In genomic region chr1:196611873-196612272, GRCh38 we compare ENCODE assay signal across 23 cellular contexts. TPM values are rescaled to one million over a fixed set of nuclear protein-coding genes. Genes with fewer than 3 reads are reported as not detected.
DNase-seq lines count a peak whose midpoint lies in the region; ATAC-seq, FAIRE-seq and TF ChIP-seq lines count a peak whose summit lies in the region.
"Had no signal": no experiment of that assay in that cellular context is flagged by ENCODE, and none has a peak within 500 bp of the region (broad histone marks: within the 10 kb centered on the region; RNA-seq: fewer than 3 reads in every experiment).

No MANE protein-coding gene starts in this region.

- H3K4me1 ChIP-seq in heart right ventricle (peaks cover 0 to 26% (median 5%) of the 10 kb centered on the region in 9 donors), endodermal cell (ENCODE audit: control insufficient read depth, insufficient read depth, low read length) (no peaks in the 10 kb centered on the region), kidney (ENCODE audit: control insufficient read depth in 1 of 2, insufficient read depth in 1 of 2, low read depth in 1 of 2, low read length in 2 of 2) (no peaks in the 10 kb centered on the region)
- H3K4me1 ChIP-seq: BLaER1 treated with 17β-estradiol and CSF1 and Interleukin-3, amounts not matched to agents 10 nM and 100 nM had no signal

- no peak overlapping the region for H3K27ac ChIP-seq in heart right ventricle
- no peak overlapping the region for H3K27ac ChIP-seq in endodermal cell (ENCODE audit: low read depth, low read length)
- H3K27ac ChIP-seq in kidney (ENCODE audit: low read depth in 2 of 2, low read length in 2 of 2) = no peak overlapping the region
- H3K27ac ChIP-seq: 22Rv1; A549; BLaER1 treated with 17β-estradiol and CSF1 and Interleukin-3, amounts not matched to agents 10 nM and 100 nM; HL-60 had no signal

- intact Hi-C loops in left ventricle myocardium superior (cut with micrococcal nuclease) (no loop called here), heart right ventricle (cut with DNase I) (no loop called here), kidney (cut with DNase I) (no loop called here)

- in situ Hi-C loops in G401 (cut with HindIII; ENCODE audit: low sequenced_read_pairs) = no loop called here

- H3K27ac Mint-ChIP-seq in endodermal cell = no peak overlapping the region
- H3K27ac Mint-ChIP-seq: CD8-positive, alpha-beta T cell had no signal

- no peak overlapping the region for H3K4me3 Mint-ChIP-seq in endodermal cell
- H3K4me3 Mint-ChIP-seq: CD8-positive, alpha-beta T cell had no signal

- TF ChIP-seq CTCF in heart right ventricle (IDR thresholded peaks at IDR 0.05) (no peak), endodermal cell (conservative IDR thresholded peaks at IDR 0.05) (no peak), kidney (IDR thresholded peaks at IDR 0.05; ENCODE audit: borderline replicate concordance, extremely low read depth, insufficient read depth) (no peak)

- peak; percentile 9 for DNase-seq in left ventricle myocardium superior
- no peak for DNase-seq in heart right ventricle
- DNase-seq in endodermal cell = peak; percentile 60
- peak; percentile 20 for DNase-seq in kidney
- DNase-seq in SW 1271 (lab: John Stamatoyannopoulos, UW) = no peak
- DNase-seq in G401 (ENCODE audit: low spot score) = no peak
- no peak for DNase-seq in NCI-H69 (lab: John Stamatoyannopoulos, UW)
- DNase-seq: Calu3; CD8-positive, alpha-beta T cell; DMS53; DND-41; EL; GDM1; GOT3; HCEC 1CT had no signal

- peaks cover 17% of the 10 kb centered on the region for H3K4me1 Mint-ChIP-seq in endodermal cell

- H3K27me3 Mint-ChIP-seq in endodermal cell (ENCODE audit: insufficient read depth) = no peaks in the 10 kb centered on the region

- H3K9me3 Mint-ChIP-seq in endodermal cell = no peaks in the 10 kb centered on the region

- no peak for FAIRE-seq in kidney (lab: Jason Lieb, UNC)
- FAIRE-seq: A549, GM12892, GM18507 had no signal

- ATAC-seq in left ventricle myocardium superior (no peak), heart right ventricle (no peak), GM19328 (IDR thresholded peaks at IDR 0.05; ENCODE audit: unreplicated experiment) (no peak)
- ATAC-seq: A549; CD8-positive, alpha-beta T cell had no signal

- 77 to 90% methylated on average over 3 of the region's 3 CpGs for WGBS in heart right ventricle, 2 donors
- WGBS in endodermal cell (ENCODE audit: insufficient coverage in 1 of 2, insufficient read length in 1 of 2), 2 experiments = 71 to 81% methylated on average over 1 to 3 of the region's 3 CpGs

- H3K27me3 ChIP-seq in heart right ventricle (peaks cover 0 to 25% (median 4%) of the 10 kb centered on the region in 7 donors), endodermal cell (ENCODE audit: control insufficient read depth, insufficient read depth, low read length, poor library complexity, severe bottlenecking) (no peaks in the 10 kb centered on the region)
- H3K27me3 ChIP-seq: BLaER1 treated with 17β-estradiol and CSF1 and Interleukin-3, amounts not matched to agents 10 nM and 100 nM had no signal

- H3K9ac ChIP-seq in endodermal cell (ENCODE audit: extremely low read depth, low read length, poor library complexity, severe bottlenecking) (no peak overlapping the region), kidney (ENCODE audit: low read length in 2 of 2) (no peak overlapping the region)
- H3K9ac ChIP-seq: BLaER1 treated with 17β-estradiol and CSF1 and Interleukin-3, amounts not matched to agents 10 nM and 100 nM had no signal

- H3K36me3 ChIP-seq in heart right ventricle (no peaks in the 10 kb centered on the region), endodermal cell (ENCODE audit: control insufficient read depth, insufficient read depth, low read length) (no peaks in the 10 kb centered on the region), kidney (ENCODE audit: control insufficient read depth in 1 of 2, insufficient read depth in 2 of 2, low read length in 2 of 2) (no peaks in the 10 kb centered on the region)
- H3K36me3 ChIP-seq: BLaER1 treated with 17β-estradiol and CSF1 and Interleukin-3, amounts not matched to agents 10 nM and 100 nM had no signal

- no peak overlapping the region for H3K4me3 ChIP-seq in heart right ventricle
- H3K4me3 ChIP-seq in endodermal cell (ENCODE audit: low read length) = no peak overlapping the region
- no peak overlapping the region for H3K4me3 ChIP-seq in kidney (ENCODE audit: low read length in 2 of 2)
- H3K4me3 ChIP-seq: A549; BLaER1 treated with 17β-estradiol and CSF1 and Interleukin-3, amounts not matched to agents 10 nM and 100 nM had no signal

- no peaks in the 10 kb centered on the region for H3K36me3 Mint-ChIP-seq in endodermal cell (ENCODE audit: low read depth)
- H3K36me3 Mint-ChIP-seq: CD8-positive, alpha-beta T cell had no signal

- H3K9me3 ChIP-seq in heart right ventricle (no peaks in the 10 kb centered on the region), endodermal cell (ENCODE audit: control insufficient read depth, low read length) (no peaks in the 10 kb centered on the region), kidney (ENCODE audit: control insufficient read depth in 1 of 2, low read length in 2 of 2) (no peaks in the 10 kb centered on the region)
- H3K9me3 ChIP-seq: A549 had no signal

RNA-seq across cellular contexts. Expression of gene KCNT2, which starts 3.6 kb away (rescaled TPM):
- total RNA-seq in left ventricle myocardium superior (1.7 TPM), heart right ventricle (1 to 10 TPM in 2 of 10 donors, under 1 TPM in 8; 0.44 to 1.1 (median 0.71) TPM), endodermal cell (10 to 100 TPM in 1 of 2 donors, 1 to 10 TPM in 1; 9.1 to 12.1 TPM), kidney (6.3 TPM)
- polyA plus RNA-seq in heart right ventricle (under 1 TPM; 0.26 to 0.66 TPM), kidney (ENCODE audit: insufficient read depth, low read depth, low replicate concordance) (0.39 TPM)
- 11.0 TPM for polyA plus RNA-seq in endodermal cell (2013, experiment 1 of 2)
- 10.7 TPM for polyA plus RNA-seq in endodermal cell (2013, experiment 2 of 2)
- 0.62 and 0.92 TPM in 2 replicates for total RNA-seq in G401 (2014; rRNA removed; shearing (Covaris generic))
- total RNA-seq: CD8-positive, alpha-beta T cell; HT1080 had no signal

RNA-seq across cellular contexts. Expression of gene CFH, which starts 40.0 kb away (rescaled TPM):
- total RNA-seq in left ventricle myocardium superior (27.8 TPM), heart right ventricle (10 to 100 TPM; 12.7 to 50.5 (median 28.5) TPM), endodermal cell (not detected), kidney (99.3 TPM)
- polyA plus RNA-seq in heart right ventricle (10 to 100 TPM; 14.6 to 34.0 TPM), kidney (ENCODE audit: insufficient read depth, low read depth, low replicate concordance) (24.8 TPM)
- 0.07 TPM for polyA plus RNA-seq in endodermal cell (2013, experiment 1 of 2)
- polyA plus RNA-seq in endodermal cell (2013, experiment 2 of 2) = 0.29 TPM
- 2.3 and 7.9 TPM in 2 replicates for total RNA-seq in G401 (2014; rRNA removed; shearing (Covaris generic))

Comparison
In these comparisons a context has a peak if more than half of its experiments do, and no peak if none do; other contexts are left out.
1. DNase-seq: peak in left ventricle myocardium superior (single experiment), endodermal cell (single experiment) and kidney (single experiment); none in heart right ventricle (0 of 2), SW 1271 (0 of 2), G401 (single experiment) and NCI-H69 (single experiment).